ENCODE assay signal across 2 cellular contexts in genomic region chr5:842402-843221, GRCh38. TPM values are rescaled to one million over a fixed set of nuclear protein-coding genes. Genes with fewer than 3 reads are reported as not detected.
"Had no signal": no experiment of that assay in that cellular context is flagged by ENCODE, and none has a peak within 500 bp of the region (broad histone marks: within the 10 kb centered on the region; RNA-seq: fewer than 3 reads in every experiment).

No MANE protein-coding gene starts in this region.

RNA-seq across cellular contexts. Expression of gene ZDHHC11B, which starts 58.1 kb away (rescaled TPM):
- total RNA-seq: activated naive CD8-positive, alpha-beta T cell treated with anti-CD3 and anti-CD28 coated beads for 36 hours; glomerular endothelial cell had no signal
